In the genomic region with DNA sequence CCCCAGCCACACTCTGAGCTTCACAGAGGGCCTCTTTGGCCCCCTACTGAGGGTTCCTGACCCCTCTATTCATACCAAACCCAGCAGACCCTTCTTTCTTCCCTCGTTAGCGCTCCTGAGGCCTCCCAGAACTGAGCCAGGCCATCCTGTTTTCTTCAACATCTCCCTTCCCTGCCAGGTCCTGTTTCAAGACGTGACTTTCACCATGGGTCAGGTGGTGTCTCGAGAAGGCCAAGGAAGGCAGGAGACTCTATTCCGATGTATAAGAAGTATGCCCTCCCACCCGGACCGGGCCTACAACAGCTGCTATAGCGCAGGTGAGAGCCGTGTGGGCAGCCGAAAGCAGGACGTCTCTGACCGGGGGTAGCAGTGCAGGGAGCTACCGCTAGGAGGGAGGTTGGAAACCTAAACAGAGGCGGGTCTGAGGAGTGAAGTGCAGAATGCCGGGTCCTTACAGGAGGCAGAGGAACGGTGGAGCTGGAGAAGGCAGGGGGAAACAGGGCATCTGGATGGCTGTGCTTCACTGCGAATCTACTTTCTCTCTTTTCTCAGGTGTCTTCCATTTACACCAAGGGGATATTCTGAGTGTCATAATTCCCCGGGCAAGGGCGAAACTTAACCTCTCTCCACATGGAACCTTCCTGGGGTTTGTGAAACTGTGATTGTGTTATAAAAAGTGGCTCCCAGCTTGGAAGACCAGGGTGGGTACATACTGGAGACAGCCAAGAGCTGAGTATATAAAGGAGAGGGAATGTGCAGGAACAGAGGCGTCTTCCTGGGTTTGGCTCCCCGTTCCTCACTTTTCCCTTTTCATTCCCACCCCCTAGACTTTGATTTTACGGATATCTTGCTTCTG, we compare ENCODE assay signal across 8 cellular contexts. TPM values are rescaled to one million over a fixed set of nuclear protein-coding genes. Genes with fewer than 3 reads are reported as not detected.
A peak's percentile ranks its signal among the peaks of the same experiment; 100 is the strongest.
DNase-seq lines count a peak whose midpoint lies in the region; ATAC-seq and TF ChIP-seq lines count a peak whose summit lies in the region.

No MANE protein-coding gene starts in this region.

- H3K4me1 ChIP-seq in RWPE2 (ENCODE audit: insufficient read depth, poor library complexity, severe bottlenecking) (peaks cover 17% of the 10 kb centered on the region), iPS-18a (ENCODE audit: control insufficient read depth, low read depth, low read length) (peaks cover 31% of the 10 kb centered on the region), skeletal muscle tissue (ENCODE audit: control insufficient read depth in 3 of 3, insufficient read depth in 3 of 3, low read length in 3 of 3) (peaks cover 57 to 65% (median 58%) of the 10 kb centered on the region in 3 donors)

- H3K9me3 ChIP-seq in RWPE2 (ENCODE audit: severe bottlenecking) (no peaks in the 10 kb centered on the region), iPS-18a (ENCODE audit: control insufficient read depth, low read depth, low read length) (no peaks in the 10 kb centered on the region), skeletal muscle tissue (ENCODE audit: control insufficient read depth in 3 of 3, low read length in 3 of 3) (no peaks in the 10 kb centered on the region)

- H3K27ac ChIP-seq in RWPE2 (ENCODE audit: poor library complexity, severe bottlenecking) = peak overlapping the region; percentile 76
- no peak overlapping the region for H3K27ac ChIP-seq in iPS-18a (ENCODE audit: low read length)
- H3K27ac ChIP-seq in skeletal muscle tissue (ENCODE audit: low read depth, low read length) = peak overlapping the region; percentile 95

- peak; percentile 84 for DNase-seq in activated effector memory CD4-positive, alpha-beta T cell treated with anti-CD3 and anti-CD28 coated beads, Interleukin-2, amount 50 U/mL, for 16 hours
- no peak for DNase-seq in activated effector memory CD4-positive, alpha-beta T cell treated with Interleukin-2 at 50 U/mL for 16 hours
- no peak for DNase-seq in RWPE2 (ENCODE audit: low spot score)
- no peak for DNase-seq in astrocyte of the cerebellum (ENCODE audit: low read depth)

- in situ Hi-C loops in astrocyte of the cerebellum (cut with HindIII; ENCODE audit: low sequenced_read_pairs) = no loop called here

- H3K9ac ChIP-seq in iPS-18a (ENCODE audit: low read length) = peak overlapping the region; percentile 48
- peak overlapping the region; percentile 1 to 89 (median 88) for H3K9ac ChIP-seq in skeletal muscle tissue (ENCODE audit: low read depth in 1 of 3, low read length in 3 of 3)

- H3K4me3 ChIP-seq in RWPE2 (ENCODE audit: severe bottlenecking) (peak overlapping the region; percentile 58), astrocyte of the cerebellum (ENCODE audit: low read depth, low read length) (peak overlapping the region; percentile 83), iPS-18a (ENCODE audit: low read length) (peak overlapping the region; percentile 86), skeletal muscle tissue (ENCODE audit: low read length in 3 of 3) (peak overlapping the region; percentile 72 to 88 (median 82))

- ATAC-seq in RWPE2 (ENCODE audit: low read depth) = peak; percentile 52
- ATAC-seq in GM21825 (IDR thresholded peaks at IDR 0.05; ENCODE audit: unreplicated experiment) = no peak
- ATAC-seq in HG03135 (IDR thresholded peaks at IDR 0.05; ENCODE audit: unreplicated experiment) = no peak

- peaks cover 17% of the 10 kb centered on the region for H3K36me3 ChIP-seq in RWPE2 (ENCODE audit: low read depth)
- peaks cover 17% of the 10 kb centered on the region for H3K36me3 ChIP-seq in iPS-18a (ENCODE audit: control insufficient read depth, low read depth, low read length)
- peaks cover 17 to 18% (median 18%) of the 10 kb centered on the region in 3 donors for H3K36me3 ChIP-seq in skeletal muscle tissue (ENCODE audit: control insufficient read depth in 3 of 3, insufficient read depth in 3 of 3, low read length in 3 of 3)

- H3K27me3 ChIP-seq in RWPE2 (ENCODE audit: insufficient read depth, poor library complexity, severe bottlenecking) (no peaks in the 10 kb centered on the region), iPS-18a (ENCODE audit: control insufficient read depth, insufficient read depth, low read length) (no peaks in the 10 kb centered on the region), skeletal muscle tissue (ENCODE audit: control insufficient read depth in 3 of 3, insufficient read depth in 3 of 3, low read length in 3 of 3) (no peaks in the 10 kb centered on the region)

- no peak for TF ChIP-seq CTCF in RWPE2 (IDR thresholded peaks at IDR 0.05; ENCODE audit: poor library complexity, severe bottlenecking)
- peak; percentile 82 for TF ChIP-seq CTCF in astrocyte of the cerebellum (IDR thresholded peaks at IDR 0.05; ENCODE audit: low read depth, low read length, missing control alignments)

RNA-seq across cellular contexts. Expression of a gene that starts 1.3 kb away (rescaled TPM):
- 31.3 TPM for total RNA-seq in skeletal muscle tissue

RNA-seq across cellular contexts. Expression of a gene that starts 1.9 kb away (rescaled TPM):
- total RNA-seq in skeletal muscle tissue = 2.1 TPM

RNA-seq across cellular contexts. Expression of a gene that starts 11.5 kb away (rescaled TPM):
- 4.7 TPM for total RNA-seq in skeletal muscle tissue

RNA-seq across cellular contexts. Expression of a gene that starts 19.0 kb away (rescaled TPM):
- 4.2 TPM for total RNA-seq in skeletal muscle tissue

RNA-seq across cellular contexts. Expression of a gene that starts 23.3 kb away (rescaled TPM):
- 26.1 TPM for total RNA-seq in skeletal muscle tissue
